Comparison of ENCODE assay signal across 1 cellular context in genomic region chr22:41531736-41532477, GRCh38.
TF ChIP-seq lines count a peak whose summit lies in the region.

No MANE protein-coding gene starts in this region.

TF ChIP-seq in K562, 482 proteins besides CTCF, POLR2A, EP300 and RAD21:
- TF ChIP-seq POLR2G (IDR thresholded peaks at IDR 0.05; ENCODE audit: low read depth, low read length) (peak; percentile 65), ZNF239 (CRISPR knock-in tag; IDR thresholded peaks at IDR 0.05) (no peak), TFE3 (CRISPR knock-in tag; IDR thresholded peaks at IDR 0.05) (0 out of 2 replicates have a peak, but pooled peaks have one; percentile 4)
TF ChIP-seq in K562: peak in this region for 2.
